ENCODE assay signal across 8 cellular contexts in genomic region chr11:64996327-64996709, GRCh38. TPM values are rescaled to one million over a fixed set of nuclear protein-coding genes. Genes with fewer than 3 reads are reported as not detected.
DNase-seq lines count a peak whose midpoint lies in the region; ATAC-seq and TF ChIP-seq lines count a peak whose summit lies in the region.
"Had no signal": no experiment of that assay in that cellular context is flagged by ENCODE, and none has a peak within 500 bp of the region (broad histone marks: within the 10 kb centered on the region; RNA-seq: fewer than 3 reads in every experiment).

No MANE protein-coding gene starts in this region.

- H3K27ac Mint-ChIP-seq in Calu3 (ENCODE audit: unreplicated experiment) (peak overlapping the region; percentile 82), MCF 10A (ENCODE audit: low read depth, unreplicated experiment) (no peak overlapping the region), nephron progenitor cell (peak overlapping the region; percentile 78)

- H3K4me3 Mint-ChIP-seq in Calu3 (ENCODE audit: low read depth, unreplicated experiment) (peak overlapping the region; percentile 68), MCF 10A (ENCODE audit: unreplicated experiment) (peak overlapping the region; percentile 60), nephron progenitor cell (peak overlapping the region; percentile 47)

- H3K4me1 Mint-ChIP-seq in Calu3 (ENCODE audit: low read depth, unreplicated experiment), result peaks cover 28% of the 10 kb centered on the region
- H3K4me1 Mint-ChIP-seq in MCF 10A (ENCODE audit: insufficient read depth, unreplicated experiment), result peaks cover 12% of the 10 kb centered on the region
- H3K4me1 Mint-ChIP-seq in nephron progenitor cell, result peaks cover 33% of the 10 kb centered on the region

- H3K27me3 Mint-ChIP-seq in Calu3 (ENCODE audit: unreplicated experiment), result no peaks in the 10 kb centered on the region
- H3K27me3 Mint-ChIP-seq in MCF 10A (ENCODE audit: insufficient read depth, unreplicated experiment), result no peaks in the 10 kb centered on the region
- H3K27me3 Mint-ChIP-seq in nephron progenitor cell (ENCODE audit: low read depth, poor library complexity), result peaks cover 12% of the 10 kb centered on the region

- CTCF ChIA-PET in Calu3 (lab: Charles Lee) (interaction anchor here (0.5 to 2.1 kb wide), 12 partner anchors 11 to 209 kb away, joined by 3 to 12 read pairs (median 4); partner anchors contain the start of genes ARL2, CDC42BPG and MAJIN), MCF 10A (lab: Yijun Ruan, JAX) (interaction anchor here (0.7 to 2.4 kb wide), 10 partner anchors 9 to 149 kb away, joined by 3 to 8 read pairs (median 4); partner anchors contain the start of gene ARL2)

- DNase-seq in Calu3 (no peak), MCF 10A (ENCODE audit: unreplicated experiment) (no peak), nephron progenitor cell (no peak), NCI-H2029 (lab: John Stamatoyannopoulos, UW) (no peak)
- DNase-seq: NCI-H1105 had no signal

- BruUV-seq in Calu3 (replicated peaks; lab: Mats Ljungman, UMichigan), result TSS peak; percentile 71
- no TSS peak for BruUV-seq in MCF 10A (replicated peaks; lab: Mats Ljungman, UMichigan)

- H3K9me3 Mint-ChIP-seq in Calu3 (ENCODE audit: low read depth, unreplicated experiment), result no peaks in the 10 kb centered on the region
- no peaks in the 10 kb centered on the region for H3K9me3 Mint-ChIP-seq in MCF 10A (ENCODE audit: unreplicated experiment)
- no peaks in the 10 kb centered on the region for H3K9me3 Mint-ChIP-seq in nephron progenitor cell

- H3K36me3 Mint-ChIP-seq in Calu3 (ENCODE audit: insufficient read depth, unreplicated experiment), result peaks cover 12% of the 10 kb centered on the region
- no peaks in the 10 kb centered on the region for H3K36me3 Mint-ChIP-seq in MCF 10A (ENCODE audit: insufficient read depth, unreplicated experiment)
- H3K36me3 Mint-ChIP-seq in nephron progenitor cell (ENCODE audit: low read depth), result no peaks in the 10 kb centered on the region

- POLR2A ChIA-PET in MCF 10A (lab: Yijun Ruan, JAX), result interaction anchor here (1.0 to 1.7 kb wide), 3 partner anchors 11 to 78 kb away, joined by 6 to 10 read pairs (median 7); partner anchors contain the start of gene ARL2

- TF ChIP-seq CTCF in Calu3 (IDR thresholded peaks at IDR 0.05; ENCODE audit: unreplicated experiment) (no peak), MCF 10A (IDR thresholded peaks at IDR 0.05; ENCODE audit: unreplicated experiment) (no peak), nephron progenitor cell (IDR thresholded peaks at IDR 0.05) (no peak)

- intact Hi-C loops in Calu3 (cut with micrococcal nuclease; ENCODE audit: unreplicated experiment) (loop anchor here (5.0 kb wide), 2 partner anchors 79 to 149 kb away; partner anchors contain the start of gene ATG2A), MCF 10A (cut with micrococcal nuclease) (no loop called here)

- ATAC-seq in HG03108 (IDR thresholded peaks at IDR 0.05; ENCODE audit: unreplicated experiment) (no peak), HG02759 (IDR thresholded peaks at IDR 0.05; ENCODE audit: unreplicated experiment) (no peak)

RNA-seq across cellular contexts. Expression of gene BATF2, which starts 0.5 kb away (rescaled TPM):
- 4.5 and 11.3 TPM in 2 replicates for total RNA-seq in Calu3 (2022)
- 1.3 and 1.6 TPM in 2 replicates for total RNA-seq in MCF 10A (2022)

RNA-seq across cellular contexts. Expression of gene ARL2, which starts 17.6 kb away (rescaled TPM):
- total RNA-seq in Calu3 (2022) (62.6 and 63.7 TPM in 2 replicates), MCF 10A (2022) (96.8 and 113 TPM in 2 replicates)

RNA-seq across cellular contexts. Expression of gene MAJIN, which starts 24.4 kb away (rescaled TPM):
- total RNA-seq in Calu3 (2022) (0.56 TPM in 1 of 2 replicates, not detected in the other), MCF 10A (2022) (not detected in 2 replicates)
- total RNA-seq: renal cortical epithelial cell had no signal

RNA-seq across cellular contexts. Expression of gene SNX15, which starts 30.9 kb away (rescaled TPM):
- total RNA-seq in Calu3 (2022), result 22.1 and 25.7 TPM in 2 replicates
- total RNA-seq in MCF 10A (2022), result 18.0 and 21.0 TPM in 2 replicates

RNA-seq across cellular contexts. Expression of gene SAC3D1, which starts 44.7 kb away (rescaled TPM):
- total RNA-seq in Calu3 (2022), result 12.9 and 17.6 TPM in 2 replicates
- 10.3 and 14.0 TPM in 2 replicates for total RNA-seq in MCF 10A (2022)
